1 cellular context compared by ENCODE assay signal in genomic region chr22:43378011-43378704, GRCh38.
A peak's percentile ranks its signal among the peaks of the same experiment; 100 is the strongest.
TF ChIP-seq lines count a peak whose summit lies in the region.

No MANE protein-coding gene starts in this region.

TF ChIP-seq in HepG2, 621 proteins besides CTCF, POLR2A, EP300 and RAD21 (continued from another document and continues in another):
- no peak for TF ChIP-seq PREB (CRISPR knock-in tag; IDR thresholded peaks at IDR 0.05)
- no peak for TF ChIP-seq ZNF230 (CRISPR knock-in tag; IDR thresholded peaks at IDR 0.05)
- peak; percentile 36; the same call in 1 of the 2 replicates for TF ChIP-seq FOSL2 (CRISPR knock-in tag; IDR thresholded peaks at IDR 0.05)
- no peak for TF ChIP-seq ZNF460 (CRISPR knock-in tag; IDR thresholded peaks at IDR 0.05; ENCODE audit: borderline replicate concordance)
- peak; percentile 47; the same call in 1 of the 2 replicates for TF ChIP-seq MTA1 (CRISPR knock-in tag; IDR thresholded peaks at IDR 0.05; ENCODE audit: borderline replicate concordance)
- TF ChIP-seq ZC3H13 (CRISPR knock-in tag; IDR thresholded peaks at IDR 0.05), result no peak
- TF ChIP-seq ZNF503 (CRISPR knock-in tag; IDR thresholded peaks at IDR 0.05), result peak; percentile 69
- no peak for TF ChIP-seq ZNF260 (CRISPR knock-in tag; IDR thresholded peaks at IDR 0.05; ENCODE audit: borderline replicate concordance, low read depth)
- TF ChIP-seq SAP130 (CRISPR knock-in tag; IDR thresholded peaks at IDR 0.05; ENCODE audit: low read depth), result peak; percentile 53
- no peak for TF ChIP-seq ZNF616 (CRISPR knock-in tag; IDR thresholded peaks at IDR 0.05; ENCODE audit: low read depth)
- no peak for TF ChIP-seq PCBP1 (IDR thresholded peaks at IDR 0.05; ENCODE audit: borderline replicate concordance, low read depth, low read length)
- TF ChIP-seq ZNF441 (CRISPR knock-in tag; IDR thresholded peaks at IDR 0.05; ENCODE audit: borderline replicate concordance), result 0 out of 2 replicates have a peak, but pooled peaks have one; percentile 15
- TF ChIP-seq RXRB (CRISPR knock-in tag; IDR thresholded peaks at IDR 0.05; ENCODE audit: borderline replicate concordance), result peak; percentile 84
- TF ChIP-seq ZNF891 (CRISPR knock-in tag; IDR thresholded peaks at IDR 0.05), result no peak
- no peak for TF ChIP-seq ZIK1 (CRISPR knock-in tag; IDR thresholded peaks at IDR 0.05; ENCODE audit: borderline replicate concordance, low read depth)
- no peak for TF ChIP-seq LBX2 (CRISPR knock-in tag; IDR thresholded peaks at IDR 0.05; ENCODE audit: borderline replicate concordance)
- no peak for TF ChIP-seq ETS1 (CRISPR knock-in tag; IDR thresholded peaks at IDR 0.05)
- no peak for TF ChIP-seq TSC22D2 (CRISPR knock-in tag; IDR thresholded peaks at IDR 0.05; ENCODE audit: borderline replicate concordance)
- peak; percentile 69; the same call in 1 of the 2 replicates for TF ChIP-seq PHF21A (CRISPR knock-in tag; IDR thresholded peaks at IDR 0.05)
- no peak for TF ChIP-seq ZFP90 (CRISPR knock-in tag; IDR thresholded peaks at IDR 0.05; ENCODE audit: borderline replicate concordance)
- no peak for TF ChIP-seq MXD4 (CRISPR knock-in tag; IDR thresholded peaks at IDR 0.05)
- TF ChIP-seq ZSCAN9 (CRISPR knock-in tag; IDR thresholded peaks at IDR 0.05; ENCODE audit: borderline replicate concordance), result no peak
- TF ChIP-seq ZNF431 (CRISPR knock-in tag; IDR thresholded peaks at IDR 0.05; ENCODE audit: borderline replicate concordance, low read depth), result no peak
- no peak for TF ChIP-seq ZNF280B (CRISPR knock-in tag; IDR thresholded peaks at IDR 0.05; ENCODE audit: borderline replicate concordance)
- peak; percentile 84 for TF ChIP-seq NCOA2 (CRISPR knock-in tag; IDR thresholded peaks at IDR 0.05)
- TF ChIP-seq ZFP82 (CRISPR knock-in tag; IDR thresholded peaks at IDR 0.05; ENCODE audit: borderline replicate concordance), result no peak
- no peak for TF ChIP-seq ZNF30 (CRISPR knock-in tag; IDR thresholded peaks at IDR 0.05)
- peak; percentile 85; the same call in 1 of the 2 replicates for TF ChIP-seq GFI1 (CRISPR knock-in tag; IDR thresholded peaks at IDR 0.05; ENCODE audit: borderline replicate concordance)
- peak; percentile 81 for TF ChIP-seq CBFB (CRISPR knock-in tag; IDR thresholded peaks at IDR 0.05)
- no peak for TF ChIP-seq ZNF414 (CRISPR knock-in tag; IDR thresholded peaks at IDR 0.05)
- peak; percentile 50; the same call in 1 of the 2 replicates for TF ChIP-seq ZNF788 (CRISPR knock-in tag; IDR thresholded peaks at IDR 0.05; ENCODE audit: borderline replicate concordance)
- no peak for TF ChIP-seq ZNF274 (CRISPR knock-in tag; IDR thresholded peaks at IDR 0.05)
- no peak for TF ChIP-seq ZSCAN30 (CRISPR knock-in tag; IDR thresholded peaks at IDR 0.05)
- no peak for TF ChIP-seq DMTF1 (CRISPR knock-in tag; IDR thresholded peaks at IDR 0.05)
- no peak for TF ChIP-seq GPBP1L1 (CRISPR knock-in tag; IDR thresholded peaks at IDR 0.05)
- no peak for TF ChIP-seq RARG (CRISPR knock-in tag; IDR thresholded peaks at IDR 0.05; ENCODE audit: low read depth)
- no peak for TF ChIP-seq RNF219 (CRISPR knock-in tag; IDR thresholded peaks at IDR 0.05)
- no peak for TF ChIP-seq ZNF296 (CRISPR knock-in tag; conservative IDR thresholded peaks at IDR 0.05)
- TF ChIP-seq SMAD1 (CRISPR knock-in tag; IDR thresholded peaks at IDR 0.05; ENCODE audit: borderline replicate concordance, low read depth), result no peak
- TF ChIP-seq ZNF275 (CRISPR knock-in tag; IDR thresholded peaks at IDR 0.05; ENCODE audit: borderline replicate concordance), result no peak
- TF ChIP-seq HHEX (CRISPR knock-in tag; IDR thresholded peaks at IDR 0.05), result no peak
- no peak for TF ChIP-seq AKAP8 (CRISPR knock-in tag; IDR thresholded peaks at IDR 0.05)
- no peak for TF ChIP-seq ZNF263 (CRISPR knock-in tag; IDR thresholded peaks at IDR 0.05)
- no peak for TF ChIP-seq ZNF18 (CRISPR knock-in tag; IDR thresholded peaks at IDR 0.05; ENCODE audit: insufficient replicate concordance)
